Comparison of ENCODE assay signal across 8 cellular contexts in genomic region chr3:98732239-98733054, GRCh38. TPM values are rescaled to one million over a fixed set of nuclear protein-coding genes. Genes with fewer than 3 reads are reported as not detected.
DNase-seq lines count a peak whose midpoint lies in the region; ATAC-seq and TF ChIP-seq lines count a peak whose summit lies in the region.

No MANE protein-coding gene starts in this region.

- H3K27me3 ChIP-seq in esophagus muscularis mucosa (no peaks in the 10 kb centered on the region), upper lobe of right lung (no peaks in the 10 kb centered on the region)

- peak overlapping the region; percentile 56 for H3K9ac ChIP-seq in ES-I3 (ENCODE audit: low read depth, low read length)

- TF ChIP-seq POLR2A in esophagus muscularis mucosa (IDR thresholded peaks at IDR 0.05; ENCODE audit: low read depth): no peak

- 0% methylated on average over 6 of the region's 80 CpGs for WGBS in esophagus muscularis mucosa

- peak; percentile 70 for DNase-seq in HuH-7.5 (ENCODE audit: low spot score)
- no peak for DNase-seq in esophagus muscularis mucosa (ENCODE audit: extremely low spot score)
- peak; percentile 43 to 57 (median 52) for DNase-seq in mucosa of descending colon
- peak; percentile 82 for DNase-seq in upper lobe of right lung
- DNase-seq in LoVo (ENCODE audit: low spot score): no peak

- H3K27ac ChIP-seq in esophagus muscularis mucosa (replicated peaks in 1 of 4) (peak overlapping the region; percentile 62 to 78 (median 74)), upper lobe of right lung (peak overlapping the region; percentile 79)

- TF ChIP-seq EP300 in esophagus muscularis mucosa (IDR thresholded peaks at IDR 0.05): no peak

- H3K9me3 ChIP-seq in ES-I3 (ENCODE audit: control insufficient read depth, insufficient read depth, low read length) (no peaks in the 10 kb centered on the region), esophagus muscularis mucosa (no peaks in the 10 kb centered on the region), mucosa of descending colon (no peaks in the 10 kb centered on the region), upper lobe of right lung (no peaks in the 10 kb centered on the region)

- H3K36me3 ChIP-seq in ES-I3 (ENCODE audit: insufficient read depth, low read length) (no peaks in the 10 kb centered on the region), esophagus muscularis mucosa (no peaks in the 10 kb centered on the region), mucosa of descending colon (ENCODE audit: low read depth) (no peaks in the 10 kb centered on the region), upper lobe of right lung (no peaks in the 10 kb centered on the region)

- ATAC-seq in GM21447 (IDR thresholded peaks at IDR 0.05; ENCODE audit: unreplicated experiment) (peak; percentile 40), mucosa of descending colon (peak; percentile 68), upper lobe of right lung (peak; percentile 77)

- H3K4me1 ChIP-seq in ES-I3 (ENCODE audit: insufficient read depth, low read length) (peaks cover 10% of the 10 kb centered on the region; the same call in 1 of the 2 replicates), esophagus muscularis mucosa (peaks cover 9 to 31% (median 23%) of the 10 kb centered on the region in 4 donors), mucosa of descending colon (ENCODE audit: low read depth) (peaks cover 9% of the 10 kb centered on the region), upper lobe of right lung (peaks cover 9% of the 10 kb centered on the region)

- H3K4me3 ChIP-seq in WI38 (ENCODE audit: low read depth, low read length): peak overlapping the region; percentile 69
- H3K4me3 ChIP-seq in esophagus muscularis mucosa: peak overlapping the region; percentile 64 to 81 (median 74)
- peak overlapping the region; percentile 28 for H3K4me3 ChIP-seq in mucosa of descending colon
- H3K4me3 ChIP-seq in upper lobe of right lung: peak overlapping the region; percentile 78

- no peak for TF ChIP-seq CTCF in WI38 (IDR thresholded peaks at IDR 0.05; ENCODE audit: low read depth, low read length)
- no peak for TF ChIP-seq CTCF in esophagus muscularis mucosa (IDR thresholded peaks at IDR 0.05)
- TF ChIP-seq CTCF in mucosa of descending colon (IDR thresholded peaks at IDR 0.05): no peak
- no peak for TF ChIP-seq CTCF in upper lobe of right lung (IDR thresholded peaks at IDR 0.05)

- intact Hi-C loops in esophagus muscularis mucosa (cut with DNase I): loop anchor here (10.0 kb wide), 1 partner anchor 138 kb away; the partner anchor contains the start of gene CPOX
- intact Hi-C loops in mucosa of descending colon (cut with DNase I, micrococcal nuclease): no loop called here
- intact Hi-C loops in upper lobe of right lung (cut with DNase I): no loop called here

RNA-seq across cellular contexts. Expression of gene ST3GAL6, which starts 30.7 kb away (rescaled TPM):
- 10 to 100 TPM in 1 of 4 donors, 1 to 10 TPM in 3; 3.3 to 10.8 (median 4.6) TPM for total RNA-seq in esophagus muscularis mucosa
- 10 to 100 TPM in 1 of 3 donors, 1 to 10 TPM in 2; 1.4 to 10.9 (median 2.3) TPM for total RNA-seq in mucosa of descending colon
- 29.4 TPM for total RNA-seq in upper lobe of right lung

Comparison
In these comparisons a context has a peak if more than half of its experiments do, and no peak if none do; other contexts are left out.
1. DNase-seq: peak in HuH-7.5 (single experiment), mucosa of descending colon (3 of 3) and upper lobe of right lung (single experiment); none in esophagus muscularis mucosa (single experiment) and LoVo (single experiment).
2. H3K4me3 ChIP-seq: peak in every context shown above with its lines; median percentile 78 in upper lobe of right lung; 74 in esophagus muscularis mucosa; 69 in WI38; 28 in mucosa of descending colon.
3. Peak in every context shown above with its lines, with median percentiles within 50 percentile points of each other: ATAC-seq.